ENCODE assay signal across 15 cellular contexts in genomic region chr10:18665815-18666558, GRCh38. TPM values are rescaled to one million over a fixed set of nuclear protein-coding genes. Genes with fewer than 3 reads are reported as not detected.
DNase-seq lines count a peak whose midpoint lies in the region; ATAC-seq and TF ChIP-seq lines count a peak whose summit lies in the region.
"Had no signal": no experiment of that assay in that cellular context is flagged by ENCODE, and none has a peak within 500 bp of the region (broad histone marks: within the 10 kb centered on the region; RNA-seq: fewer than 3 reads in every experiment).

No MANE protein-coding gene starts in this region.

- peaks cover 12% of the 10 kb centered on the region; the same call in 1 of the 2 replicates for H3F3A ChIP-seq in GM23248 (ENCODE audit: insufficient read depth)

- BruUV-seq in A673 (replicated peaks; lab: Mats Ljungman, UMichigan): no TSS peak

- H3K4me3 ChIP-seq in A673 (ENCODE audit: low read depth, low read length, poor library complexity, severe bottlenecking): no peak overlapping the region
- peak overlapping the region; percentile 5; the same call in 1 of the 2 replicates for H3K4me3 ChIP-seq in GM23248
- no peak overlapping the region for H3K4me3 ChIP-seq in adipocyte (ENCODE audit: low read length)
- H3K4me3 ChIP-seq: stomach had no signal

- CTCF ChIA-PET in A673 (lab: Charles Lee): no interaction called here

- no peaks in the 10 kb centered on the region for H3K9me2 ChIP-seq in GM23248 (ENCODE audit: insufficient read depth)

- no peak overlapping the region for H3K9ac ChIP-seq in GM23248
- no peak overlapping the region for H3K9ac ChIP-seq in adipocyte (ENCODE audit: low read length)

- 47 to 57% methylated on average over 3 of the region's 3 CpGs for WGBS in GM23248 (ENCODE audit: low coverage in 1 of 2, low lambda C conversion rate in 2 of 2, missing lambda C conversion rate in 2 of 2), 2 experiments

- H3K9me3 ChIP-seq in A673 (ENCODE audit: low read depth, low read length, poor library complexity, severe bottlenecking) (no peaks in the 10 kb centered on the region), GM23248 (ENCODE audit: low read depth) (no peaks in the 10 kb centered on the region), adipocyte (ENCODE audit: control insufficient read depth, low read length) (no peaks in the 10 kb centered on the region)
- H3K9me3 ChIP-seq: stomach had no signal

- no peak for TF ChIP-seq CTCF in A673 (conservative IDR thresholded peaks at IDR 0.05; ENCODE audit: low read depth, low read length)

- H3K27ac ChIP-seq in A673 (ENCODE audit: low read depth, low read length, poor library complexity, severe bottlenecking): peak overlapping the region; percentile 0
- peak overlapping the region; percentile 4; the same call in 1 of the 2 replicates for H3K27ac ChIP-seq in GM23248
- H3K27ac ChIP-seq: stomach had no signal

- peaks cover 89% of the 10 kb centered on the region for H3K79me2 ChIP-seq in GM23248 (ENCODE audit: insufficient read depth)

- H3K4me1 ChIP-seq in A673 (ENCODE audit: insufficient read depth, low read length, poor library complexity, severe bottlenecking) (peaks cover 18% of the 10 kb centered on the region), GM23248 (ENCODE audit: insufficient read depth) (peaks cover 29% of the 10 kb centered on the region), adipocyte (ENCODE audit: control insufficient read depth, insufficient read depth, low read length) (peaks cover 15% of the 10 kb centered on the region)

- DNase-seq in A673 (ENCODE audit: low spot score) (no peak), GM23248 (peak; percentile 49), adipocyte (ENCODE audit: low read depth) (peak; percentile 65), iris pigment epithelial cell (ENCODE audit: low read depth) (peak; percentile 57), T-helper 1 cell (no peak), ureter (ENCODE audit: low spot score) (no peak), H4 (ENCODE audit: low spot score) (no peak)
- DNase-seq: activated CD4-positive, alpha-beta T cell treated with anti-CD3 and anti-CD28 coated beads, Interleukin-2, amount 50 U/mL, for 48 hours; amniotic stem cell; cortex of kidney; DMS 273 treated with DMSO at 0.1 percent for 48 hours; SHP77; small intestine; stomach had no signal

- POLR2A ChIA-PET in A673 (lab: Charles Lee; ENCODE audit: low non-redundant PET): no interaction called here

- H3K27me3 ChIP-seq in A673 (replicated peaks; ENCODE audit: insufficient read depth, low read depth, low read length, poor library complexity) (no peaks in the 10 kb centered on the region), GM23248 (replicated peaks; ENCODE audit: insufficient read depth) (no peaks in the 10 kb centered on the region), adipocyte (replicated peaks; ENCODE audit: control insufficient read depth, insufficient read depth, low read length) (no peaks in the 10 kb centered on the region)
- H3K27me3 ChIP-seq: stomach had no signal

- ATAC-seq in GM19397 (IDR thresholded peaks at IDR 0.05; ENCODE audit: unreplicated experiment): no peak

- in situ Hi-C loops in GM23248 (cut with MboI): no loop called here

- no peaks in the 10 kb centered on the region for H4K20me1 ChIP-seq in GM23248 (ENCODE audit: insufficient read depth)

- intact Hi-C loops in A673 (cut with micrococcal nuclease; ENCODE audit: unreplicated experiment): no loop called here

- H2AFZ ChIP-seq in GM23248: no peak overlapping the region

- H3K36me3 ChIP-seq in A673 (ENCODE audit: insufficient read depth, low read length, poor library complexity, severe bottlenecking): peaks cover 35% of the 10 kb centered on the region
- 0 out of 2 replicates have a peak, but pooled peaks cover 3% of the 10 kb centered on the region for H3K36me3 ChIP-seq in GM23248 (ENCODE audit: low read depth)
- H3K36me3 ChIP-seq in adipocyte (ENCODE audit: control insufficient read depth, insufficient read depth, low read length, severe bottlenecking): peaks cover 9% of the 10 kb centered on the region

- H3K4me2 ChIP-seq in GM23248 (ENCODE audit: unreplicated experiment): peak overlapping the region; percentile 31

RNA-seq across cellular contexts. Expression of gene ARL5B, which starts 6.8 kb away (rescaled TPM):
- 30.0 and 30.2 TPM in 2 replicates for total RNA-seq in A673 (2021)
- 10.7 and 11.8 TPM in 2 replicates for total RNA-seq in GM23248 (2014; rRNA removed; shearing (Covaris generic))
- 5.2 TPM in 2 replicates for polyA plus RNA-seq in GM23248 (2016; fragmentation: Nextera tagmentation; extraction: Ambion mirVana)
- 11.8 TPM for total RNA-seq in ureter
- total RNA-seq in H4 (2014; rRNA removed; shearing (Covaris generic)): 5.4 and 8.7 TPM in 2 replicates

RNA-seq across cellular contexts. Expression of gene NSUN6, which starts 14.6 kb away (rescaled TPM):
- total RNA-seq in A673 (2021) (16.4 and 17.1 TPM in 2 replicates), ureter (33.5 TPM)
- 4.1 and 6.1 TPM in 2 replicates for total RNA-seq in GM23248 (2014; rRNA removed; shearing (Covaris generic))
- polyA plus RNA-seq in GM23248 (2016; fragmentation: Nextera tagmentation; extraction: Ambion mirVana): 5.4 and 5.7 TPM in 2 replicates
- total RNA-seq in H4 (2014; rRNA removed; shearing (Covaris generic)): 5.0 and 5.3 TPM in 2 replicates

Comparison
In these comparisons a context has a peak if more than half of its experiments do, and no peak if none do; other contexts are left out.
1. DNase-seq: peak in GM23248 (single experiment), adipocyte (single experiment) and iris pigment epithelial cell (single experiment); none in A673 (single experiment), T-helper 1 cell (0 of 5), ureter (single experiment) and H4 (single experiment).